9 cellular contexts compared by ENCODE assay signal in genomic region chr18:62784338-62784965, GRCh38.
DNase-seq lines count a peak whose midpoint lies in the region; ATAC-seq and TF ChIP-seq lines count a peak whose summit lies in the region.
"Had no signal": no experiment of that assay in that cellular context is flagged by ENCODE, and none has a peak within 500 bp of the region (broad histone marks: within the 10 kb centered on the region; RNA-seq: fewer than 3 reads in every experiment).

No MANE protein-coding gene starts in this region.

- intact Hi-C loops in sciatic nerve (cut with DNase I), result no loop called here

- TF ChIP-seq POLR2A in erythroblast (IDR thresholded peaks at IDR 0.05; ENCODE audit: low read length), result no peak

- H3K36me3 Mint-ChIP-seq in activated naive CD8-positive, alpha-beta T cell treated with anti-CD3 and anti-CD28 coated beads, Interleukin-2, amount 50 U/mL, for 24 hours (ENCODE audit: low read depth), result no peaks in the 10 kb centered on the region

- no peak for DNase-seq in activated naive CD8-positive, alpha-beta T cell treated with anti-CD3 and anti-CD28 coated beads, Interleukin-2, amount 50 U/mL, for 24 hours
- DNase-seq in sciatic nerve (ENCODE audit: low spot score), result no peak
- DNase-seq in NCI-H1092 (lab: John Stamatoyannopoulos, UW), result no peak
- DNase-seq in AG08395 (ENCODE audit: low spot score), result no peak
- DNase-seq in erythroblast (lab: John Stamatoyannopoulos, UW), result no peak
- DNase-seq: activated CD4-positive, alpha-beta T cell treated with anti-CD3 and anti-CD28 coated beads for 48 hours had no signal

- peak overlapping the region; percentile 50 for H3K4me3 Mint-ChIP-seq in activated naive CD8-positive, alpha-beta T cell treated with anti-CD3 and anti-CD28 coated beads, Interleukin-2, amount 50 U/mL, for 24 hours

- H3K27me3 Mint-ChIP-seq in activated naive CD8-positive, alpha-beta T cell treated with anti-CD3 and anti-CD28 coated beads, Interleukin-2, amount 50 U/mL, for 24 hours, result no peaks in the 10 kb centered on the region

- H3K4me1 Mint-ChIP-seq in activated naive CD8-positive, alpha-beta T cell treated with anti-CD3 and anti-CD28 coated beads, Interleukin-2, amount 50 U/mL, for 24 hours, result peaks cover 83% of the 10 kb centered on the region

- H3K27ac Mint-ChIP-seq in activated naive CD8-positive, alpha-beta T cell treated with anti-CD3 and anti-CD28 coated beads, Interleukin-2, amount 50 U/mL, for 24 hours, result peak overlapping the region; percentile 93

- ATAC-seq in GM18868 (IDR thresholded peaks at IDR 0.05; ENCODE audit: unreplicated experiment) (peak; percentile 88), HG03378 (IDR thresholded peaks at IDR 0.05; ENCODE audit: unreplicated experiment) (peak; percentile 74), sciatic nerve (peak; percentile 64), GM18873 (IDR thresholded peaks at IDR 0.05; ENCODE audit: low FRiP score, unreplicated experiment) (no peak)
- ATAC-seq in activated naive CD8-positive, alpha-beta T cell treated with anti-CD3 and anti-CD28 coated beads, Interleukin-2, amount 50 U/mL, for 24 hours, result peak; percentile 73

- H3K9me3 Mint-ChIP-seq in activated naive CD8-positive, alpha-beta T cell treated with anti-CD3 and anti-CD28 coated beads, Interleukin-2, amount 50 U/mL, for 24 hours, result no peaks in the 10 kb centered on the region
